8 cellular contexts compared by ENCODE assay signal in the genomic region with DNA sequence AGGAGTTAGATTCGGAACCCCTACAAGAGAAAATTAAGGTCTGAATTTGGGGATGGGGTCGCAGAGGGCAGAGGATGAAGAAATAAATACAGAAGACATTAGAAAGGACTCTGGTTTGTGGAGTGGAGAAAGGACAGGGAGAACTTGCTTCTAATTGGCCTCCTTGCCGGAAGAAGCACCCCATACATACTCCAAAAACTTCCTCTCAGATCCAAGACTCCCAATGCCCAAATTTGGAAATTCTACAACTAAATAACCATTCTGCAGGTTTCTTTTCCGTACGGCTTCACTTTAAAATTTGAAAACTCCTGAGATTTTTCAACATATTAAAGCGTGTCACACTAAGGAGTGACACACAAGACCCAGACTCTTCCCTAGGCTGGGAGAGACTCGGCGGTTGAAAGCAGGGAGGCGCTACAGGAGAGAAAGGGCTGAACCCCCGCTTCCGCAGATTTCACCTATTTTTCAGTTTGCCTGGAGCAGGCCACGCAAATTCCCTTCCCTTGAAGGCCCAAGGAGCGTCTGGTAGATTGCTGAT. TPM values are rescaled to one million over a fixed set of nuclear protein-coding genes. Genes with fewer than 3 reads are reported as not detected.
DNase-seq lines count a peak whose midpoint lies in the region; ATAC-seq and TF ChIP-seq lines count a peak whose summit lies in the region.

No MANE protein-coding gene starts in this region.

- 8 to 10% methylated on average over 7 to 13 of the region's 13 CpGs for WGBS in endodermal cell (ENCODE audit: insufficient coverage in 1 of 2, insufficient read length in 1 of 2), 2 experiments

- H3K27me3 ChIP-seq in cardiac muscle cell (no peaks in the 10 kb centered on the region), endodermal cell (ENCODE audit: control insufficient read depth, insufficient read depth, low read length, poor library complexity, severe bottlenecking) (no peaks in the 10 kb centered on the region)

- peak overlapping the region; percentile 96 for H3K4me3 Mint-ChIP-seq in endodermal cell
- peak overlapping the region; percentile 96 to 100 (median 100) for H3K4me3 Mint-ChIP-seq in naive thymus-derived CD8-positive, alpha-beta T cell

- H3K27ac ChIP-seq in cardiac muscle cell (peak overlapping the region; percentile 98), endodermal cell (ENCODE audit: low read depth, low read length) (peak overlapping the region; percentile 89)

- peaks cover 49% of the 10 kb centered on the region for H3K36me3 Mint-ChIP-seq in endodermal cell (ENCODE audit: low read depth)
- H3K36me3 Mint-ChIP-seq in naive thymus-derived CD8-positive, alpha-beta T cell: peaks cover 6 to 37% (median 15%) of the 10 kb centered on the region in 3 donors

- peak overlapping the region; percentile 98 for H3K9ac ChIP-seq in endodermal cell (ENCODE audit: extremely low read depth, low read length, poor library complexity, severe bottlenecking)

- H3K36me3 ChIP-seq in cardiac muscle cell (peaks cover 25% of the 10 kb centered on the region), endodermal cell (ENCODE audit: control insufficient read depth, insufficient read depth, low read length) (peaks cover 39% of the 10 kb centered on the region)

- peak overlapping the region; percentile 98 for H3K27ac Mint-ChIP-seq in endodermal cell
- peak overlapping the region; percentile 97 to 100 (median 99) for H3K27ac Mint-ChIP-seq in naive thymus-derived CD8-positive, alpha-beta T cell

- peaks cover 14% of the 10 kb centered on the region for H3K4me1 ChIP-seq in cardiac muscle cell (ENCODE audit: low read depth)
- peaks cover 2% of the 10 kb centered on the region for H3K4me1 ChIP-seq in endodermal cell (ENCODE audit: control insufficient read depth, insufficient read depth, low read length)

- no peaks in the 10 kb centered on the region for H3K27me3 Mint-ChIP-seq in endodermal cell (ENCODE audit: insufficient read depth)
- no peaks in the 10 kb centered on the region for H3K27me3 Mint-ChIP-seq in naive thymus-derived CD8-positive, alpha-beta T cell

- peaks cover 26% of the 10 kb centered on the region for H3K4me1 Mint-ChIP-seq in endodermal cell
- H3K4me1 Mint-ChIP-seq in naive thymus-derived CD8-positive, alpha-beta T cell: peaks cover 30 to 69% (median 67%) of the 10 kb centered on the region in 4 donors

- DNase-seq in cardiac muscle cell (ENCODE audit: low read depth in 1 of 2, low spot score in 1 of 2) (peak in 1 of 2 donors; percentile 39), cardiac septum (ENCODE audit: low spot score) (no peak), RPMI8226 (peak; percentile 12), endodermal cell (no peak), NCI-H748 (lab: John Stamatoyannopoulos, UW; ENCODE audit: unreplicated experiment) (no peak), NCI-H2081 (lab: John Stamatoyannopoulos, UW) (no peak)
- DNase-seq in naive thymus-derived CD8-positive, alpha-beta T cell: no peak

- H3K9me3 ChIP-seq in cardiac muscle cell (ENCODE audit: low read depth) (no peaks in the 10 kb centered on the region), endodermal cell (ENCODE audit: control insufficient read depth, low read length) (no peaks in the 10 kb centered on the region)

- H3K4me3 ChIP-seq in cardiac muscle cell: peak overlapping the region; percentile 77
- peak overlapping the region; percentile 99 for H3K4me3 ChIP-seq in endodermal cell (ENCODE audit: low read length)

- H3K9me3 Mint-ChIP-seq in endodermal cell: no peaks in the 10 kb centered on the region
- peaks cover 0 to 10% (median 0%) of the 10 kb centered on the region in 9 donors for H3K9me3 Mint-ChIP-seq in naive thymus-derived CD8-positive, alpha-beta T cell

- intact Hi-C loops in cardiac septum (cut with DNase I): loop anchor here (2.0 to 5.0 kb wide), 2 partner anchors 37 to 186 kb away; a partner anchor contains a TSS

- POLR2A ChIA-PET in naive thymus-derived CD8-positive, alpha-beta T cell (lab: Charles Lee): interaction anchor here (1.9 kb wide), 1 partner anchor 54 kb away, joined by 6 read pairs; no protein-coding TSS in a partner anchor

- no peak for ATAC-seq in naive thymus-derived CD8-positive, alpha-beta T cell
- no peak for ATAC-seq in HG03460 (IDR thresholded peaks at IDR 0.05; ENCODE audit: unreplicated experiment)

- no peak for TF ChIP-seq CTCF in cardiac muscle cell (IDR thresholded peaks at IDR 0.05; ENCODE audit: low read depth, low read length)
- no peak for TF ChIP-seq CTCF in endodermal cell (conservative IDR thresholded peaks at IDR 0.05)

RNA-seq across cellular contexts. Expression of a gene that starts 0.5 kb away (rescaled TPM):
- total RNA-seq in cardiac muscle cell (14.4 and 27.0 TPM in 2 replicates), cardiac septum (8.6 TPM), endodermal cell (10 to 100 TPM; 15.4 to 17.9 TPM)
- 8.9 and 19.7 TPM in 2 replicates for polyA plus RNA-seq in cardiac muscle cell
- polyA plus RNA-seq in endodermal cell (2013, experiment 1 of 2): 10.5 TPM
- polyA plus RNA-seq in endodermal cell (2013, experiment 2 of 2): 9.7 TPM
- 10 to 100 TPM; 29.1 to 34.2 TPM for total RNA-seq in naive thymus-derived CD8-positive, alpha-beta T cell
- polyA plus RNA-seq in naive thymus-derived CD8-positive, alpha-beta T cell: 1 to 10 TPM; 1.8 to 3.5 (median 2.2) TPM

RNA-seq across cellular contexts. Expression of a gene that starts 0.9 kb away (rescaled TPM):
- total RNA-seq in cardiac muscle cell: 556 and 923 TPM in 2 replicates
- polyA plus RNA-seq in cardiac muscle cell: 629 and 695 TPM in 2 replicates
- total RNA-seq in cardiac septum: 395 TPM
- 1,000 to 10,000 TPM; 1,231 to 1,254 TPM for total RNA-seq in endodermal cell
- polyA plus RNA-seq in endodermal cell (2013, experiment 1 of 2): 1,975 TPM
- 1,984 TPM for polyA plus RNA-seq in endodermal cell (2013, experiment 2 of 2)
- 1,000 to 10,000 TPM; 2,217 to 2,293 TPM for total RNA-seq in naive thymus-derived CD8-positive, alpha-beta T cell
- polyA plus RNA-seq in naive thymus-derived CD8-positive, alpha-beta T cell: 1,000 to 10,000 TPM; 3,712 to 4,384 (median 4,215) TPM

RNA-seq across cellular contexts. Expression of a gene that starts 37.4 kb away (rescaled TPM):
- total RNA-seq in cardiac muscle cell (19.2 and 25.6 TPM in 2 replicates), cardiac septum (40.8 TPM), endodermal cell (10 to 100 TPM; 30.7 to 35.3 TPM)
- polyA plus RNA-seq in cardiac muscle cell: 15.4 and 30.2 TPM in 2 replicates
- 27.2 TPM for polyA plus RNA-seq in endodermal cell (2013, experiment 1 of 2)
- polyA plus RNA-seq in endodermal cell (2013, experiment 2 of 2): 24.5 TPM
- 10 to 100 TPM; 41.3 to 44.2 TPM for total RNA-seq in naive thymus-derived CD8-positive, alpha-beta T cell
- polyA plus RNA-seq in naive thymus-derived CD8-positive, alpha-beta T cell: 10 to 100 TPM; 15.6 to 20.6 (median 16.8) TPM
